ENCODE assay signal across 19 cellular contexts in the genomic region with DNA sequence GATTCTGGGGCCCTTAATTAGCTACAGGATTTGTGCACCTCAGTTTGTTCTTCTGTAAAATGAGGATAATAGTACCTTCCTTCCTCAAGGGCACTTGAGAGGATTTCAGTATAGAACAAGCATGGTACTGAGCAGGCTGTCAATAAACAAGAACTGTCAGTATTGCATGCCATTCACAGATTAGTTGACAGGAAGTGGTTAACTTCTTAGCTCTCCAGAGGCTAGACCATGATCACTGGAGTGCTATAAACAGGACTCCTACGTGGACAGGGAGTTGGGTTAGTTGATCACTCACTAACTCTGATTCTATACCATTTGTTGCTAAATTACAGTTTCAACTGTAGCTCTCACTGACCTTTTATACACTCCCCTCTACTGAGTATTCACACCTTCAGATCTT.
A peak's percentile ranks its signal among the peaks of the same experiment; 100 is the strongest.
DNase-seq lines count a peak whose midpoint lies in the region; ATAC-seq, FAIRE-seq and TF ChIP-seq lines count a peak whose summit lies in the region.
"Had no signal": no experiment of that assay in that cellular context is flagged by ENCODE, and none has a peak within 500 bp of the region (broad histone marks: within the 10 kb centered on the region; RNA-seq: fewer than 3 reads in every experiment).

No MANE protein-coding gene starts in this region.

- H3K4me3 Mint-ChIP-seq in CD8-positive, alpha-beta T cell = no peak overlapping the region
- H3K4me3 Mint-ChIP-seq: CD4-positive, CD25-positive, alpha-beta regulatory T cell; T-helper 2 cell treated with Interferon-gamma antibody and Interleukin-4, amounts not matched to agents 5 μg/mL and 100 μg/mL, for 36 hours had no signal

- no peak overlapping the region for H3K4me3 ChIP-seq in keratinocyte (ENCODE audit: control insufficient read depth in 2 of 3, extremely low read depth in 1 of 3, insufficient read depth in 2 of 3, low read depth in 1 of 3, low read length in 3 of 3)
- H3K4me3 ChIP-seq in BE2C (ENCODE audit: low read depth, low read length) = no peak overlapping the region
- H3K4me3 ChIP-seq in CD8-positive, alpha-beta T cell (ENCODE audit: low read depth, low read length) = no peak overlapping the region
- H3K4me3 ChIP-seq: dorsolateral prefrontal cortex, skin epidermis had no signal

- peak; percentile 57 for FAIRE-seq in keratinocyte (lab: Jason Lieb, UNC)
- FAIRE-seq: astrocyte, RCC 7860 had no signal

- H3K9me1 ChIP-seq in keratinocyte (ENCODE audit: control insufficient read depth, extremely low read depth, insufficient read depth, low read length) = no peaks in the 10 kb centered on the region

- H3K79me2 ChIP-seq in keratinocyte (ENCODE audit: control insufficient read depth, insufficient read depth, low read length) = no peaks in the 10 kb centered on the region

- POLR2A ChIA-PET in CD8-positive, alpha-beta T cell (lab: Charles Lee) = no interaction called here

- H3K36me3 Mint-ChIP-seq in CD8-positive, alpha-beta T cell = no peaks in the 10 kb centered on the region
- H3K36me3 Mint-ChIP-seq: CD4-positive, CD25-positive, alpha-beta regulatory T cell had no signal

- dilution Hi-C loops in keratinocyte (cut with MboI; ENCODE audit: extremely low pct_ligation_motif_present, low sequenced_read_pairs) = no loop called here

- no peaks in the 10 kb centered on the region for H3K4me1 ChIP-seq in keratinocyte (ENCODE audit: control insufficient read depth, extremely low read depth, insufficient read depth, low read length)
- H3K4me1 ChIP-seq in BE2C = no peaks in the 10 kb centered on the region
- no peaks in the 10 kb centered on the region for H3K4me1 ChIP-seq in CD8-positive, alpha-beta T cell (ENCODE audit: insufficient read depth, low read length)

- intact Hi-C loops in CD8-positive, alpha-beta T cell (cut with DNase I, micrococcal nuclease) = no loop called here

- H3K27ac Mint-ChIP-seq in CD8-positive, alpha-beta T cell = no peak overlapping the region
- H3K27ac Mint-ChIP-seq: activated T-helper 2 cell treated with anti-CD3 and anti-CD28 coated beads, Interferon-gamma antibody, Interleukin-2, Interleukin-4, amounts not matched to agents 10 μg/mL and 5 μg/mL and 100 μg/mL, durations not matched to agents 14 hours and 24 hours and 36 hours; CD4-positive, CD25-positive, alpha-beta regulatory T cell; T-helper 2 cell treated with Interferon-gamma antibody and Interleukin-4, amounts not matched to agents 5 μg/mL and 100 μg/mL, for 36 hours had no signal

- H4K20me1 ChIP-seq in keratinocyte (ENCODE audit: control insufficient read depth, extremely low read depth, insufficient read depth, low read length) = no peaks in the 10 kb centered on the region

- no peak overlapping the region for H3K27ac ChIP-seq in keratinocyte (ENCODE audit: control insufficient read depth, insufficient read depth, low read length)
- H3K27ac ChIP-seq in CD8-positive, alpha-beta T cell (ENCODE audit: low read depth, low read length) = no peak overlapping the region
- H3K27ac ChIP-seq: dorsolateral prefrontal cortex, skin epidermis had no signal

- H3K27me3 ChIP-seq in keratinocyte (ENCODE audit: control insufficient read depth, extremely low read depth, insufficient read depth, low read length) = no peaks in the 10 kb centered on the region
- H3K27me3 ChIP-seq in BE2C = no peaks in the 10 kb centered on the region
- H3K27me3 ChIP-seq in CD8-positive, alpha-beta T cell (ENCODE audit: insufficient read depth, low read length) = no peaks in the 10 kb centered on the region

- TF ChIP-seq CTCF in keratinocyte (optimal IDR thresholded peaks at IDR 0.05 in 1 of 3, IDR thresholded peaks at IDR 0.05 in 1 of 3, conservative IDR thresholded peaks at IDR 0.05 in 1 of 3; ENCODE audit: extremely low read depth in 1 of 3, insufficient read depth in 2 of 3, low read length in 3 of 3) (no peak), BE2C (IDR thresholded peaks at IDR 0.05; ENCODE audit: low read depth, low read length) (no peak)
- TF ChIP-seq CTCF in CD8-positive, alpha-beta T cell (IDR thresholded peaks at IDR 0.05) = no peak

- no peak overlapping the region for H3K4me2 ChIP-seq in keratinocyte (ENCODE audit: control insufficient read depth, extremely low read depth, insufficient read depth, low read depth, low read length)

- no peaks in the 10 kb centered on the region for H3K36me3 ChIP-seq in keratinocyte (ENCODE audit: control insufficient read depth in 2 of 2, extremely low read depth in 1 of 2, insufficient read depth in 2 of 2, low read length in 2 of 2)
- H3K36me3 ChIP-seq in BE2C = no peaks in the 10 kb centered on the region
- H3K36me3 ChIP-seq in CD8-positive, alpha-beta T cell (ENCODE audit: insufficient read depth, low read length) = no peaks in the 10 kb centered on the region

- no peak for DNase-seq in keratinocyte (ENCODE audit: low read depth, low spot score)
- DNase-seq in BE2C = no peak
- no peak for DNase-seq in CD8-positive, alpha-beta T cell
- DNase-seq in HT-29 (ENCODE audit: low spot score) = no peak
- DNase-seq: dorsolateral prefrontal cortex, NCI-H345, occipital lobe, substantia nigra had no signal

- no peaks in the 10 kb centered on the region for H3K4me1 Mint-ChIP-seq in CD8-positive, alpha-beta T cell (ENCODE audit: low read depth)
- H3K4me1 Mint-ChIP-seq: CD4-positive, CD25-positive, alpha-beta regulatory T cell had no signal

- peak; percentile 52 for ATAC-seq in GM18858 (IDR thresholded peaks at IDR 0.05; ENCODE audit: unreplicated experiment)
- ATAC-seq in HG02588 (IDR thresholded peaks at IDR 0.05; ENCODE audit: unreplicated experiment) = peak; percentile 64
- ATAC-seq in HG03521 (IDR thresholded peaks at IDR 0.05; ENCODE audit: unreplicated experiment) = peak; percentile 51
- no peak for ATAC-seq in esophagus mucosa
- ATAC-seq in CD8-positive, alpha-beta T cell = no peak
- ATAC-seq: HCT116 had no signal

- no peaks in the 10 kb centered on the region for H3K27me3 Mint-ChIP-seq in CD8-positive, alpha-beta T cell (ENCODE audit: low read depth)
- H3K27me3 Mint-ChIP-seq: CD4-positive, CD25-positive, alpha-beta regulatory T cell had no signal

- CTCF ChIA-PET in CD8-positive, alpha-beta T cell (lab: Charles Lee) = no interaction called here

- no peak overlapping the region for H3K9ac ChIP-seq in keratinocyte (ENCODE audit: control insufficient read depth, extremely low read depth, insufficient read depth, low read length)

- H2AFZ ChIP-seq in keratinocyte (ENCODE audit: control insufficient read depth, low read length) = no peak overlapping the region

- no peaks in the 10 kb centered on the region for H3K9me3 ChIP-seq in keratinocyte (ENCODE audit: control insufficient read depth, low read depth, low read length)
- no peaks in the 10 kb centered on the region for H3K9me3 ChIP-seq in BE2C
- H3K9me3 ChIP-seq in CD8-positive, alpha-beta T cell (ENCODE audit: low read length) = no peaks in the 10 kb centered on the region

- no peaks in the 10 kb centered on the region for H3K9me3 Mint-ChIP-seq in CD8-positive, alpha-beta T cell
- H3K9me3 Mint-ChIP-seq: activated T-helper 2 cell treated with anti-CD3 and anti-CD28 coated beads, Interferon-gamma antibody, Interleukin-2, Interleukin-4, amounts not matched to agents 10 μg/mL and 5 μg/mL and 100 μg/mL, durations not matched to agents 14 hours and 24 hours and 36 hours; T-helper 2 cell treated with Interferon-gamma antibody and Interleukin-4, amounts not matched to agents 5 μg/mL and 100 μg/mL, for 36 hours had no signal

Comparison
In these comparisons a context has a peak if more than half of its experiments do, and no peak if none do; other contexts are left out.
1. ATAC-seq: peak in GM18858 (single experiment), HG02588 (single experiment) and HG03521 (single experiment); none in esophagus mucosa (single experiment) and CD8-positive, alpha-beta T cell (single experiment).